Comparison of ENCODE assay signal across 23 cellular contexts in the genomic region with DNA sequence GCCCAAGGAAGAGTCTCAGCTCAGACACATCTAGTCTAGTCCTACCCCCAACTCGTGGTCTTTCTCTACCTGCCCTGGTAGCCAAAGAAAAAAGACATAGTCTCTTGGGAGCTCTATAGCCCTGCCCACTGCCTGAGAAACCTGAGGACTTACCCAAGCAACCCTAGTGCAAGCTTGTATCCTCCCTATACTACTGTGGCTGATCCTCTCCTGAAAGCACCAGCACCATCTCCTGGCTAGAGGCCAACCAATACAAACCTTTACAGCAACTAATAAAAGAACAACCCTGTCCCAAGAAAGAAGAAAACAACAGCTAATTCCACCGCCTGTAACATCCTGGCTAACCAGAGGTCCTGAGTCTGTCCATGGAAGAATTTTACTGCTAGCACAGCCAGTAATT.
DNase-seq lines count a peak whose midpoint lies in the region; ATAC-seq and TF ChIP-seq lines count a peak whose summit lies in the region.
"Had no signal": no experiment of that assay in that cellular context is flagged by ENCODE, and none has a peak within 500 bp of the region (broad histone marks: within the 10 kb centered on the region; RNA-seq: fewer than 3 reads in every experiment).

No MANE protein-coding gene starts in this region.

- H3K36me3 Mint-ChIP-seq in GM23338 (ENCODE audit: low read depth) = no peaks in the 10 kb centered on the region
- H3K36me3 Mint-ChIP-seq in nephron progenitor cell (ENCODE audit: low read depth) = no peaks in the 10 kb centered on the region

- H3K27ac ChIP-seq in GM23338 (ENCODE audit: low read depth) = no peak overlapping the region
- no peak overlapping the region for H3K27ac ChIP-seq in OCI-LY1 (ENCODE audit: low read depth, low read length, poor library complexity, severe bottlenecking)
- H3K27ac ChIP-seq: BLaER1, dorsolateral prefrontal cortex, SJSA1, testis had no signal

- TF ChIP-seq POLR2A in erythroblast (IDR thresholded peaks at IDR 0.05; ENCODE audit: low read length) = no peak

- peak; percentile 15 to 51; a peak in 3 of 4 replicates for TF ChIP-seq CTCF in GM23338 (conservative IDR thresholded peaks at IDR 0.05; ENCODE audit: low read depth in 2 of 2)
- TF ChIP-seq CTCF in OCI-LY1 (IDR thresholded peaks at IDR 0.05; ENCODE audit: low read length) = peak; percentile 10; the same call in 1 of the 2 replicates
- no peak for TF ChIP-seq CTCF in nephron progenitor cell (IDR thresholded peaks at IDR 0.05)

- H3K36me3 ChIP-seq in GM23338 (ENCODE audit: insufficient read depth) (no peaks in the 10 kb centered on the region), OCI-LY1 (ENCODE audit: insufficient read depth, low read length) (no peaks in the 10 kb centered on the region)
- H3K36me3 ChIP-seq: BLaER1, SJSA1 had no signal

- H3K4me1 Mint-ChIP-seq in GM23338 = peaks cover 22% of the 10 kb centered on the region
- H3K4me1 Mint-ChIP-seq in nephron progenitor cell = peaks cover 18% of the 10 kb centered on the region
- H3K4me1 Mint-ChIP-seq: T-helper 17 cell had no signal

- H3K4me1 ChIP-seq in GM23338 (ENCODE audit: insufficient read depth) = peaks cover 22% of the 10 kb centered on the region
- H3K4me1 ChIP-seq in OCI-LY1 (ENCODE audit: insufficient read depth, low read length, severe bottlenecking) = peaks cover 14% of the 10 kb centered on the region
- H3K4me1 ChIP-seq: SJSA1, testis had no signal

- no peak overlapping the region for H3K4me2 ChIP-seq in GM23338
- H3K4me2 ChIP-seq in OCI-LY1 (ENCODE audit: low read length) = no peak overlapping the region
- H3K4me2 ChIP-seq: BLaER1 had no signal

- H3K9me3 ChIP-seq in OCI-LY1 (ENCODE audit: low read length) = no peaks in the 10 kb centered on the region
- H3K9me3 ChIP-seq: BLaER1, SJSA1, testis had no signal

- H3K27ac Mint-ChIP-seq in GM23338 (no peak overlapping the region), nephron progenitor cell (peak overlapping the region; percentile 27)
- H3K27ac Mint-ChIP-seq: activated CD8-positive, alpha-beta T cell treated with anti-CD3 and anti-CD28 coated beads, Interleukin-2, amount 10 ng/mL, durations not matched to agents 7 days and 5 days; T-helper 17 cell had no signal

- no peaks in the 10 kb centered on the region for H4K20me1 ChIP-seq in GM23338 (replicated peaks; ENCODE audit: insufficient read depth)
- no peaks in the 10 kb centered on the region for H4K20me1 ChIP-seq in OCI-LY1 (ENCODE audit: insufficient read depth, low read length)
- H4K20me1 ChIP-seq: BLaER1 had no signal

- no peak overlapping the region for H3K4me3 Mint-ChIP-seq in GM23338
- H3K4me3 Mint-ChIP-seq in nephron progenitor cell = no peak overlapping the region
- H3K4me3 Mint-ChIP-seq: activated CD8-positive, alpha-beta T cell treated with anti-CD3 and anti-CD28 coated beads, Interleukin-2, amount 10 ng/mL, durations not matched to agents 7 days and 5 days; T-helper 17 cell had no signal

- H3K79me2 ChIP-seq in GM23338 (replicated peaks; ENCODE audit: insufficient read depth) (no peaks in the 10 kb centered on the region), OCI-LY1 (ENCODE audit: insufficient read depth, low read length) (no peaks in the 10 kb centered on the region)

- H3K9me3 Mint-ChIP-seq in GM23338 (no peaks in the 10 kb centered on the region), nephron progenitor cell (peaks cover 10% of the 10 kb centered on the region)

- H3K4me3 ChIP-seq in GM23338 (no peak overlapping the region), OCI-LY1 (ENCODE audit: low read depth, low read length, poor library complexity, severe bottlenecking) (no peak overlapping the region)
- H3K4me3 ChIP-seq: BLaER1, dorsolateral prefrontal cortex, lung, SJSA1, testis had no signal

- no peak overlapping the region for H2AFZ ChIP-seq in GM23338
- no peak overlapping the region for H2AFZ ChIP-seq in OCI-LY1 (ENCODE audit: low read length)

- no peaks in the 10 kb centered on the region for H3F3A ChIP-seq in GM23338 (replicated peaks; ENCODE audit: low read depth)
- no peaks in the 10 kb centered on the region for H3F3A ChIP-seq in OCI-LY1 (ENCODE audit: insufficient read depth, low read length)

- H3K27me3 ChIP-seq in GM23338 (ENCODE audit: insufficient read depth) (no peaks in the 10 kb centered on the region), OCI-LY1 (ENCODE audit: insufficient read depth, low read length) (no peaks in the 10 kb centered on the region)
- H3K27me3 ChIP-seq: BLaER1, SJSA1, testis had no signal

- H3K27me3 Mint-ChIP-seq in GM23338 (ENCODE audit: insufficient read depth, low read depth, poor library complexity) (peaks cover 2% of the 10 kb centered on the region), nephron progenitor cell (ENCODE audit: low read depth, poor library complexity) (peaks cover 2% of the 10 kb centered on the region)
- H3K27me3 Mint-ChIP-seq: T-helper 17 cell had no signal

- peak; percentile 21 for DNase-seq in GM23338 (ENCODE audit: low spot score)
- peak; percentile 37 for DNase-seq in ecto neural progenitor cell (ENCODE audit: low spot score)
- DNase-seq in nephron progenitor cell = peak; percentile 2
- DNase-seq in medulla oblongata (ENCODE audit: extremely low spot score) = no peak
- DNase-seq in activated CD4-positive, alpha-beta T cell treated with anti-CD3 and anti-CD28 coated beads, Interleukin-2, amount 50 U/mL, for 1 hour = no peak
- DNase-seq in iPS-NIHi11 (ENCODE audit: low spot score) = no peak
- no peak for DNase-seq in erythroblast (lab: John Stamatoyannopoulos, UW)
- DNase-seq: activated CD4-positive, alpha-beta T cell treated with anti-CD3 and anti-CD28 coated beads for 1 hour; activated CD8-positive, alpha-beta T cell treated with anti-CD3 and anti-CD28 coated beads, Interleukin-2, amount 10 ng/mL, durations not matched to agents 7 days and 5 days; activated gamma-delta T cell; Calu3; DMS79 treated with DMSO at 0.1 percent for 48 hours; dorsolateral prefrontal cortex; MV-4-11; NCI-H187; nucleus accumbens; stimulated activated naive CD4-positive, alpha-beta T cell; T-helper 17 cell; testis had no signal

- ATAC-seq in GM23338 = peak; percentile 86
- ATAC-seq: activated CD8-positive, alpha-beta T cell treated with anti-CD3 and anti-CD28 coated beads, Interleukin-2, amount 10 ng/mL, durations not matched to agents 7 days and 5 days; T-helper 17 cell had no signal

- H3K9me2 ChIP-seq in GM23338 (ENCODE audit: insufficient read depth) (no peaks in the 10 kb centered on the region), OCI-LY1 (ENCODE audit: low read depth, low read length) (no peaks in the 10 kb centered on the region)

- H3K9ac ChIP-seq in OCI-LY1 (ENCODE audit: low read length) = no peak overlapping the region
- H3K9ac ChIP-seq: BLaER1 had no signal

TF ChIP-seq in GM23338, 12 proteins besides CTCF, POLR2A, EP300 and RAD21 (continues in another document):
- TF ChIP-seq JUNB (IDR thresholded peaks at IDR 0.05; ENCODE audit: unreplicated experiment) = no peak
- no peak for TF ChIP-seq ZNF331 (CRISPR knock-in tag; IDR thresholded peaks at IDR 0.05; ENCODE audit: low read depth)
- no peak for TF ChIP-seq STAT1 (IDR thresholded peaks at IDR 0.05; ENCODE audit: unreplicated experiment)
- no peak for TF ChIP-seq EZH2phosphoT487 (IDR thresholded peaks at IDR 0.05; ENCODE audit: unreplicated experiment)

Comparison
In these comparisons a context has a peak if more than half of its experiments do, and no peak if none do; other contexts are left out.
1. DNase-seq: peak in GM23338 (single experiment), ecto neural progenitor cell (single experiment) and nephron progenitor cell (single experiment); none in medulla oblongata (single experiment), activated CD4-positive, alpha-beta T cell treated with anti-CD3 and anti-CD28 coated beads, Interleukin-2, amount 50 U/mL, for 1 hour (single experiment), iPS-NIHi11 (single experiment) and erythroblast (0 of 2).